26 cellular contexts compared by ENCODE assay signal in genomic region chr4:143597271-143597670, GRCh38.
"Had no signal": no experiment of that assay in that cellular context is flagged by ENCODE, and none has a peak within 500 bp of the region (broad histone marks: within the 10 kb centered on the region; RNA-seq: fewer than 3 reads in every experiment).

No MANE protein-coding gene starts in this region.

- DNase-seq: stimulated activated CD4-positive, alpha-beta T cell treated with anti-CD3 and anti-CD28 coated beads, Interleukin-2, amount 100 ng/mL, for 48 hours; stimulated activated CD4-positive, alpha-beta T cell treated with anti-CD3 and anti-CD28 coated beads, Interleukin-4, amount 100 ng/mL, for 1 hour; stimulated activated CD4-positive, alpha-beta T cell treated with anti-CD3 and anti-CD28 coated beads, Interleukin-4, amount 100 ng/mL, for 24 hours; stimulated activated CD4-positive, alpha-beta T cell treated with anti-CD3 and anti-CD28 coated beads, Interleukin-4, amount 100 ng/mL, for 4 hours; stimulated activated CD8-positive, alpha-beta memory T cell treated with anti-CD3 and anti-CD28 coated beads, Interleukin-4, amount 100 ng/mL, for 48 hours; stimulated activated naive B cell treated with anti-CD40 and anti-IgM and Interleukin-4, amounts not matched to agents 10 μg/mL and 1 μg/mL and 100 μg/mL, for 72 hours; stimulated activated naive CD4-positive, alpha-beta T cell; stimulated activated naive CD4-positive, alpha-beta T cell treated with Interleukin-2 at 50 U/mL for 16 hours; stimulated activated naive CD8-positive, alpha-beta T cell treated with anti-CD3 and anti-CD28 coated beads, Interleukin-15, amount 100 ng/mL, for 72 hours; stimulated activated naive CD8-positive, alpha-beta T cell treated with anti-CD3 and anti-CD28 coated beads, Interleukin-15, Interleukin-2, amounts not matched to agents 100 U/mL and 50 U/mL, for 24 hours; stomach; substantia nigra; testis; thyroid gland; tibial artery; transverse colon; trophoblast cell; upper lobe of left lung; upper lobe of right lung; uterus had no signal

- H3K4me3 ChIP-seq: stomach, suprapubic skin, testis, thoracic aorta, thyroid gland, tibial artery, tibial nerve, transverse colon, upper lobe of left lung, upper lobe of right lung, uterus, vagina had no signal

- ATAC-seq: stimulated activated effector memory CD8-positive, alpha-beta T cell treated with anti-CD3 and anti-CD28 coated beads, Interleukin-12 subunit alpha, Interleukin-12 subunit beta, amount 100 ng/mL, for 72 hours; stimulated activated memory B cell treated with anti-CD40 and anti-IgM and Interleukin-4, amounts not matched to agents 10 μg/mL and 1 μg/mL and 100 μg/mL, for 72 hours; stimulated activated naive B cell treated with anti-CD40 and anti-IgM and Interleukin-4, amounts not matched to agents 10 μg/mL and 1 μg/mL and 100 μg/mL, for 72 hours; stimulated activated naive CD8-positive, alpha-beta T cell treated with anti-CD3 and anti-CD28 coated beads, Interleukin-15, amount 100 ng/mL, for 72 hours; stimulated activated naive CD8-positive, alpha-beta T cell treated with anti-CD3 and anti-CD28 coated beads, Interleukin-15, Interleukin-2, amounts not matched to agents 100 U/mL and 50 U/mL, for 24 hours; upper lobe of right lung had no signal
